In the genomic region with DNA sequence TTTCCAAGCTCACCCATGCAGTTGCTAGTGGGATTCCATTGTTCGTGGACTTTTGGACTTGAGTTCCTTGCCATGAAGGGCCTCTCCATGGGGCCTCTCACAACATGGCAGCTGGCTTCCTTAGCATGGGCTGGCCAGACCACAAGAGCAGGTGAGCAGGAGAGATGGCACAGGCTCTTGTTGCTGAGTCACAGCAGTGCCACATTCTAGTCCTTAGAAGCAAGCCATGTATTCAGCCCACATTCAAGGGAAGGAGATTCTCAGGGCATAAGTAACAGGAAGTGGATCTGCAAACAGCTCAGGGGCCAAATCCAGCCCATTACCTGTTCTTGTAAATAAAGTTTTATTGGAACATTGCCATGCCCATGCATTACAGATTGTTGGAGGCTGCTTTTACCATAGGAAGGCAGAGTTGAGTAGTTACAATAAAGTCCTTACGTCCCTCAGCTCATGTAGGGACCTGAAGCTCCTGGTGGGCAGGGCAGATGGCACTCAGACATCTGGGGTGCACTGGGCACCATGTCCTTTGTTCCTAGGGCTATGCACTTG, we compare ENCODE assay signal across 1 cellular context.
TF ChIP-seq lines count a peak whose summit lies in the region.

No MANE protein-coding gene starts in this region.

TF ChIP-seq in HepG2, 621 proteins besides CTCF, POLR2A, EP300 and RAD21 (continued from another document):
- TF ChIP-seq, protein P1, sequence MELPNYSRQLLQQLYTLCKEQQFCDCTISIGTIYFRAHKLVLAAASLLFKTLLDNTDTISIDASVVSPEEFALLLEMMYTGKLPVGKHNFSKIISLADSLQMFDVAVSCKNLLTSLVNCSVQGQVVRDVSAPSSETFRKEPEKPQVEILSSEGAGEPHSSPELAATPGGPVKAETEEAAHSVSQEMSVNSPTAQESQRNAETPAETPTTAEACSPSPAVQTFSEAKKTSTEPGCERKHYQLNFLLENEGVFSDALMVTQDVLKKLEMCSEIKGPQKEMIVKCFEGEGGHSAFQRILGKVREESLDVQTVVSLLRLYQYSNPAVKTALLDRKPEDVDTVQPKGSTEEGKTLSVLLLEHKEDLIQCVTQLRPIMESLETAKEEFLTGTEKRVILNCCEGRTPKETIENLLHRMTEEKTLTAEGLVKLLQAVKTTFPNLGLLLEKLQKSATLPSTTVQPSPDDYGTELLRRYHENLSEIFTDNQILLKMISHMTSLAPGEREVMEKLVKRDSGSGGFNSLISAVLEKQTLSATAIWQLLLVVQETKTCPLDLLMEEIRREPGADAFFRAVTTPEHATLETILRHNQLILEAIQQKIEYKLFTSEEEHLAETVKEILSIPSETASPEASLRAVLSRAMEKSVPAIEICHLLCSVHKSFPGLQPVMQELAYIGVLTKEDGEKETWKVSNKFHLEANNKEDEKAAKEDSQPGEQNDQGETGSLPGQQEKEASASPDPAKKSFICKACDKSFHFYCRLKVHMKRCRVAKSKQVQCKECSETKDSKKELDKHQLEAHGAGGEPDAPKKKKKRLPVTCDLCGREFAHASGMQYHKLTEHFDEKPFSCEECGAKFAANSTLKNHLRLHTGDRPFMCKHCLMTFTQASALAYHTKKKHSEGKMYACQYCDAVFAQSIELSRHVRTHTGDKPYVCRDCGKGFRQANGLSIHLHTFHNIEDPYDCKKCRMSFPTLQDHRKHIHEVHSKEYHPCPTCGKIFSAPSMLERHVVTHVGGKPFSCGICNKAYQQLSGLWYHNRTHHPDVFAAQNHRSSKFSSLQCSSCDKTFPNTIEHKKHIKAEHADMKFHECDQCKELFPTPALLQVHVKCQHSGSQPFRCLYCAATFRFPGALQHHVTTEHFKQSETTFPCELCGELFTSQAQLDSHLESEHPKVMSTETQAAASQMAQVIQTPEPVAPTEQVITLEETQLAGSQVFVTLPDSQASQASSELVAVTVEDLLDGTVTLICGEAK (IDR thresholded peaks at IDR 0.05), result no peak
- TF ChIP-seq, protein P1 (CRISPR knock-in tag; IDR thresholded peaks at IDR 0.05), result peak; percentile 53; the same call in 1 of the 2 replicates
- TF ChIP-seq ZNF850 (CRISPR knock-in tag; conservative IDR thresholded peaks at IDR 0.05), result no peak
